ENCODE assay signal across 8 cellular contexts in the genomic region with DNA sequence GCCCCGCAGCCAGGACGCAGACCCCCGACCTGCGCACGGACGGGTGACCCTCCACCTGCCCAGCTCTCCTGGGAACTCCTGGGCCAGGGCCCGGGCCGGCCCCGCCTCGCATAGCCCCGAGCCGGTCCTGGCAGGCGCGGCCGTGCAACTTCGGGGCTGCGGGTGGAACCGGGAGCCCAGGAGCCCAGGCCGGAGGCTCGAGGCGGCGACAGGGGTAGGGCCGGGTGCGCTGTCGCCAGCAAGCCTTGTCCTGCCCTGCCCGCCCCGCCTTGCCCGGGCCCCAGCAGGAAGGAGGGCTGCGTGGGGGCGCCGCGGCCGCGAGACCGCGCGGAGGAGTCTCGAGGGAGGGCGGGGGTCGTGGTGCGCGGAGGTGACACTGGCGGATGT. TPM values are rescaled to one million over a fixed set of nuclear protein-coding genes. Genes with fewer than 3 reads are reported as not detected.
DNase-seq lines count a peak whose midpoint lies in the region; ATAC-seq and TF ChIP-seq lines count a peak whose summit lies in the region.

No MANE protein-coding gene starts in this region.

- H3K4me3 Mint-ChIP-seq in activated naive CD4-positive, alpha-beta T cell treated with anti-CD3 and anti-CD28 coated beads, Interleukin-2, amount 50 U/mL, for 24 hours = peak overlapping the region; percentile 80
- peak overlapping the region; percentile 61 for H3K4me3 Mint-ChIP-seq in glutamatergic neuron (ENCODE audit: unreplicated experiment)

- H3K9me3 Mint-ChIP-seq in activated naive CD4-positive, alpha-beta T cell treated with anti-CD3 and anti-CD28 coated beads, Interleukin-2, amount 50 U/mL, for 24 hours = no peaks in the 10 kb centered on the region
- H3K9me3 Mint-ChIP-seq in glutamatergic neuron (ENCODE audit: unreplicated experiment) = peaks cover 9% of the 10 kb centered on the region

- H3K27me3 Mint-ChIP-seq in activated naive CD4-positive, alpha-beta T cell treated with anti-CD3 and anti-CD28 coated beads, Interleukin-2, amount 50 U/mL, for 24 hours = no peaks in the 10 kb centered on the region
- H3K27me3 Mint-ChIP-seq in glutamatergic neuron (ENCODE audit: unreplicated experiment) = peaks cover 9% of the 10 kb centered on the region

- H3K27ac ChIP-seq in SK-N-MC = peak overlapping the region; percentile 63; the same call in 1 of the 2 replicates

- peak overlapping the region; percentile 90 for H3K4me3 ChIP-seq in SK-N-MC
- H3K4me3 ChIP-seq in retinal pigment epithelial cell (ENCODE audit: low read length) = peak overlapping the region; percentile 69

- H3K9ac ChIP-seq in SK-N-MC (ENCODE audit: insufficient read length) = peak overlapping the region; percentile 90

- peaks cover 8% of the 10 kb centered on the region for H3K36me3 Mint-ChIP-seq in activated naive CD4-positive, alpha-beta T cell treated with anti-CD3 and anti-CD28 coated beads, Interleukin-2, amount 50 U/mL, for 24 hours
- peaks cover 12% of the 10 kb centered on the region for H3K36me3 Mint-ChIP-seq in glutamatergic neuron (ENCODE audit: unreplicated experiment)

- no peaks in the 10 kb centered on the region for H3K9me3 ChIP-seq in SK-N-MC (ENCODE audit: low read depth, low read length)

- TF ChIP-seq CTCF in glutamatergic neuron (IDR thresholded peaks at IDR 0.05; ENCODE audit: partially characterized antibody, unreplicated experiment) = no peak
- TF ChIP-seq CTCF in retinal pigment epithelial cell (conservative IDR thresholded peaks at IDR 0.05; ENCODE audit: low read depth, low read length) = no peak

- H3K4me1 Mint-ChIP-seq in activated naive CD4-positive, alpha-beta T cell treated with anti-CD3 and anti-CD28 coated beads, Interleukin-2, amount 50 U/mL, for 24 hours = peaks cover 29% of the 10 kb centered on the region
- peaks cover 6% of the 10 kb centered on the region for H3K4me1 Mint-ChIP-seq in glutamatergic neuron (ENCODE audit: low read depth, unreplicated experiment)

- peak overlapping the region; percentile 12 for H3K27ac Mint-ChIP-seq in activated naive CD4-positive, alpha-beta T cell treated with anti-CD3 and anti-CD28 coated beads, Interleukin-2, amount 50 U/mL, for 24 hours
- no peak overlapping the region for H3K27ac Mint-ChIP-seq in glutamatergic neuron (ENCODE audit: unreplicated experiment)

- peaks cover 10% of the 10 kb centered on the region; the same call in 1 of the 2 replicates for H3K36me3 ChIP-seq in SK-N-MC (ENCODE audit: insufficient read depth, low read length)

- ATAC-seq in GM18870 (IDR thresholded peaks at IDR 0.05; ENCODE audit: unreplicated experiment) = no peak

- DNase-seq in activated naive CD4-positive, alpha-beta T cell (lab: John Stamatoyannopoulos, UW) = no peak
- DNase-seq in SK-N-MC (ENCODE audit: low read depth, low spot score) (no peak), glutamatergic neuron (no peak), retinal pigment epithelial cell (ENCODE audit: low read depth) (no peak), SW 1271 (lab: John Stamatoyannopoulos, UW) (no peak), DMS79 treated with DMSO at 0.1 percent for 48 hours (lab: John Stamatoyannopoulos, UW) (no peak)

RNA-seq across cellular contexts. Expression of a gene that starts 0.4 kb away (rescaled TPM):
- 17.4 TPM for total RNA-seq in glutamatergic neuron (ENCODE audit: unreplicated experiment)

RNA-seq across cellular contexts. Expression of a gene that starts 11.2 kb away (rescaled TPM):
- 7.0 TPM for total RNA-seq in glutamatergic neuron (ENCODE audit: unreplicated experiment)
